ENCODE assay signal across 28 cellular contexts in the genomic region with DNA sequence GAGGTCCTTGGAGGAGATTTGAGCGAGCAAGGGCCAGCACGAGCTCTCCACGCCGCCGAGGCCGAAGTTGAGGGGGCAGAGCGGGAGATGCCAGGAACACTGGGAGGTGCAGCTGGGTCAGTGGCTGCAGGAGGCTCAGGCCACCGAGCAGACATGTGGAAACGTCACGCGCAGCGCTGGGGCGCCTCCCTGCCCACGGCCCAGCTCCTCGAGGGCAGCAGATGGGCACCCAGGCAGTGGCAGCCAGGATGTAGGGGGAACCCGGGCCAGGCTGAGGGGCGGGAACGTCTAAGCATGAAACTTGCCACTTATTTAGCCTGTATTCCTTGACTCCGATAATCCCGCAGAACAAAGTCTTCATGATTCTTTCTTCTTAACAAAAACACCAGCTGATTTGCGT.
"Had no signal": no experiment of that assay in that cellular context is flagged by ENCODE, and none has a peak within 500 bp of the region (broad histone marks: within the 10 kb centered on the region; RNA-seq: fewer than 3 reads in every experiment).

No MANE protein-coding gene starts in this region.

- H3K4me1 Mint-ChIP-seq: naive thymus-derived CD8-positive, alpha-beta T cell; nephron; neural crest cell; stimulated activated naive B cell treated with anti-CD40 and anti-IgM and Interleukin-4, amounts not matched to agents 10 μg/mL and 1 μg/mL and 100 μg/mL, for 72 hours had no signal

- DNase-seq: islet precursor cell; left ventricle myocardium inferior; midbrain; mucosa of descending colon; naive thymus-derived CD8-positive, alpha-beta T cell; ovary; posterior cingulate gyrus; retina; right cardiac atrium; stimulated activated CD4-positive, alpha-beta T cell treated with anti-CD3 and anti-CD28 coated beads, Interleukin-12 subunit alpha, Interleukin-12 subunit beta, amount 100 ng/mL, for 4 hours; stimulated activated CD4-positive, alpha-beta T cell treated with anti-CD3 and anti-CD28 coated beads, Interleukin-15, amount 100 ng/mL, for 24 hours; stimulated activated CD4-positive, alpha-beta T cell treated with anti-CD3 and anti-CD28 coated beads, Interleukin-2, amount 100 ng/mL, for 24 hours; stimulated activated CD4-positive, alpha-beta T cell treated with anti-CD3 and anti-CD28 coated beads, Interleukin-4, amount 100 ng/mL, for 1 hour; stimulated activated naive B cell treated with anti-CD40 and anti-IgM and Interleukin-4, amounts not matched to agents 10 μg/mL and 1 μg/mL and 100 μg/mL, for 72 hours; stimulated activated naive CD8-positive, alpha-beta T cell treated with anti-CD3 and anti-CD28 coated beads, Interleukin-15, Interleukin-2, amounts not matched to agents 100 U/mL and 50 U/mL, for 24 hours; stomach; testis; thyroid gland; transverse colon had no signal

- H3K9me3 ChIP-seq: left ventricle myocardium inferior, mucosa of descending colon, ovary, prostate gland, stomach, testis, thyroid gland, transverse colon, upper lobe of left lung, vagina had no signal

- ATAC-seq: mucosa of descending colon; naive thymus-derived CD8-positive, alpha-beta T cell; right cardiac atrium; sciatic nerve; stimulated activated naive B cell treated with anti-CD40 and anti-IgM and Interleukin-4, amounts not matched to agents 10 μg/mL and 1 μg/mL and 100 μg/mL, for 72 hours; stimulated activated naive CD8-positive, alpha-beta T cell treated with anti-CD3 and anti-CD28 coated beads, Interleukin-15, Interleukin-2, amounts not matched to agents 100 U/mL and 50 U/mL, for 24 hours had no signal

- H3K36me3 Mint-ChIP-seq: naive thymus-derived CD8-positive, alpha-beta T cell; stimulated activated naive B cell treated with anti-CD40 and anti-IgM and Interleukin-4, amounts not matched to agents 10 μg/mL and 1 μg/mL and 100 μg/mL, for 72 hours had no signal

- H3K27me3 ChIP-seq: ovary, stomach, testis, thyroid gland, transverse colon, upper lobe of left lung, vagina had no signal

- H3K4me1 ChIP-seq: left ventricle myocardium inferior, prostate gland, stomach, testis, thyroid gland, transverse colon, upper lobe of left lung, vagina had no signal

- H3K9me3 Mint-ChIP-seq: naive thymus-derived CD8-positive, alpha-beta T cell; nephron; neural crest cell; stimulated activated naive B cell treated with anti-CD40 and anti-IgM and Interleukin-4, amounts not matched to agents 10 μg/mL and 1 μg/mL and 100 μg/mL, for 72 hours had no signal

- H3K36me3 ChIP-seq: left ventricle myocardium inferior, ovary, prostate gland, stomach, thyroid gland, transverse colon, upper lobe of left lung, vagina had no signal

- H3K4me3 Mint-ChIP-seq: naive thymus-derived CD8-positive, alpha-beta T cell; nephron; neural crest cell; stimulated activated naive B cell treated with anti-CD40 and anti-IgM and Interleukin-4, amounts not matched to agents 10 μg/mL and 1 μg/mL and 100 μg/mL, for 72 hours had no signal

- H3K4me2 ChIP-seq: hepatocyte had no signal

- H3K4me3 ChIP-seq: hepatocyte, left ventricle myocardium inferior, lung, mucosa of descending colon, ovary, prostate gland, skin epidermis, stomach, testis, thyroid gland, transverse colon, upper lobe of left lung, vagina had no signal

- H3K27ac ChIP-seq: hepatocyte, left ventricle myocardium inferior, ovary, prostate gland, skin epidermis, stomach, testis, thyroid gland, transverse colon, upper lobe of left lung, vagina had no signal

- H3K27ac Mint-ChIP-seq: nephron; stimulated activated naive B cell treated with anti-CD40 and anti-IgM and Interleukin-4, amounts not matched to agents 10 μg/mL and 1 μg/mL and 100 μg/mL, for 72 hours had no signal

- H2AFZ ChIP-seq: hepatocyte had no signal
